Comparison of ENCODE assay signal across 1 cellular context in the genomic region with DNA sequence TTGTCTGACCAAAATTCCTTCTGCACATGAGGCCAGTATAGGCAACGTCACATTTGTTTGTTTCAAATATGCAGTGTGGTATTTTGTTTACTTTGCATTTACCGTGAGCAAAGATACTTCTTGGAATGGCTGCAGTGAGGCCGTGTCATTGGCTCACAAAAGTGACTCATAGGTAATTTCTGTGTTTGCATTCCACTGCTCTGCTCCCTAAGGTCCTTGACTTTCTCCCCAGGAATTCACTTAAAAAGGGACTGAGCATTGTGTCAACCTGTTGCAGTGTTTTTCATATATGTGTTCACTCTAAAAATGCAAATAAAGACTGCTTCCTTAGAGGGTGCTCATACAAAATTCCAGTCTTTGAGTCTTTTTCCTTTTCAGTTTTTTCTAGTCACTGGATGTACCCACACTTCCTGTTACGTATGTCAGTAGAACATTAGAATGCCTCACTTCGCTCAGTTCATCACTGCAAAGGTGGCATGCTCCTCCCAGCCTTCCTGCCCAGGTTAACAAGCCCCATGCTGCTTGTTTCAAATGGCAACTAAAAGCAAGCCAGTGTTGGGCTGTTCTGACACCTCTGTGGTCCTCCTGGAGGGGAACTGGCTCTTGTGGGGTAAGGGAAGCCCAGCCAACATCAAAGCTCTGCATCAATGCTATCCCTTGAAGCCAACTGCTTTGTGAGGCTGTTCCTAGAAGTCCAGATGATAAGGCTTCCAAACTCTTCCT.
TF ChIP-seq lines count a peak whose summit lies in the region.

No MANE protein-coding gene starts in this region.

TF ChIP-seq in HepG2, 621 proteins besides CTCF, POLR2A, EP300 and RAD21 (continued from another document and continues in another):
- TF ChIP-seq, protein P1, sequence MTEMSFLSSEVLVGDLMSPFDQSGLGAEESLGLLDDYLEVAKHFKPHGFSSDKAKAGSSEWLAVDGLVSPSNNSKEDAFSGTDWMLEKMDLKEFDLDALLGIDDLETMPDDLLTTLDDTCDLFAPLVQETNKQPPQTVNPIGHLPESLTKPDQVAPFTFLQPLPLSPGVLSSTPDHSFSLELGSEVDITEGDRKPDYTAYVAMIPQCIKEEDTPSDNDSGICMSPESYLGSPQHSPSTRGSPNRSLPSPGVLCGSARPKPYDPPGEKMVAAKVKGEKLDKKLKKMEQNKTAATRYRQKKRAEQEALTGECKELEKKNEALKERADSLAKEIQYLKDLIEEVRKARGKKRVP (CRISPR knock-in tag; IDR thresholded peaks at IDR 0.05) = peak in 1 of 2 experiments; percentile 46; a peak in 2 of 4 replicates
- TF ChIP-seq ZFYVE20 (CRISPR knock-in tag; IDR thresholded peaks at IDR 0.05; ENCODE audit: borderline replicate concordance, low read depth) (no peak), FOXO1 (CRISPR knock-in tag; IDR thresholded peaks at IDR 0.05) (peak; percentile 79), KDM5A (IDR thresholded peaks at IDR 0.05; ENCODE audit: borderline replicate concordance, low read length) (no peak), ZNF264 (CRISPR knock-in tag; IDR thresholded peaks at IDR 0.05) (0 out of 2 replicates have a peak, but pooled peaks have one; percentile 49), BCL6 (CRISPR knock-in tag; IDR thresholded peaks at IDR 0.05) (peak; percentile 94), ZNF441 (CRISPR knock-in tag; IDR thresholded peaks at IDR 0.05; ENCODE audit: borderline replicate concordance) (no peak; the same call in 1 of the 2 replicates), PITX1 (CRISPR knock-in tag; IDR thresholded peaks at IDR 0.05) (peak; percentile 45; the same call in 1 of the 2 replicates), XRCC5 (optimal IDR thresholded peaks at IDR 0.05; ENCODE audit: low read length) (no peak), IRF2 (CRISPR knock-in tag; IDR thresholded peaks at IDR 0.05) (peak; percentile 80; the same call in 1 of the 2 replicates), ZNF501 (CRISPR knock-in tag; IDR thresholded peaks at IDR 0.05) (peak; percentile 44; the same call in 1 of the 2 replicates), SNAI1 (CRISPR knock-in tag; IDR thresholded peaks at IDR 0.05; ENCODE audit: borderline replicate concordance) (no peak), ZSCAN21 (CRISPR knock-in tag; IDR thresholded peaks at IDR 0.05; ENCODE audit: borderline replicate concordance) (0 out of 2 replicates have a peak, but pooled peaks have one; percentile 49), THAP11 (CRISPR knock-in tag; IDR thresholded peaks at IDR 0.05) (peak; percentile 52; the same call in 1 of the 2 replicates), ZNF44 (CRISPR knock-in tag; IDR thresholded peaks at IDR 0.05) (0 out of 2 replicates have a peak, but pooled peaks have one; percentile 1), ZMAT3 (CRISPR knock-in tag; conservative IDR thresholded peaks at IDR 0.05) (peak; percentile 58; the same call in 1 of the 2 replicates), MEIS2 (CRISPR knock-in tag; IDR thresholded peaks at IDR 0.05) (peak; percentile 61; the same call in 1 of the 2 replicates), ONECUT2 (CRISPR knock-in tag; IDR thresholded peaks at IDR 0.05) (no peak)
- TF ChIP-seq, protein P2, sequence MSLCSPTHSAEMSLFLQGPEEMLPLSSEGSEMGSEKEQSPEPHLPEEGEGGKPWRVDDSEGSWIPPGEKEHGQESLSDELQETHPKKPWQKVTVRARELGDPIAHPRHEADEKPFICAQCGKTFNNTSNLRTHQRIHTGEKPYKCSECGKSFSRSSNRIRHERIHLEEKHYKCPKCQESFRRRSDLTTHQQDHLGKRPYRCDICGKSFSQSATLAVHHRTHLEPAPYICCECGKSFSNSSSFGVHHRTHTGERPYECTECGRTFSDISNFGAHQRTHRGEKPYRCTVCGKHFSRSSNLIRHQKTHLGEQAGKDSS (CRISPR knock-in tag; IDR thresholded peaks at IDR 0.05; ENCODE audit: borderline replicate concordance, low read depth) = no peak
- TF ChIP-seq, protein P3, sequence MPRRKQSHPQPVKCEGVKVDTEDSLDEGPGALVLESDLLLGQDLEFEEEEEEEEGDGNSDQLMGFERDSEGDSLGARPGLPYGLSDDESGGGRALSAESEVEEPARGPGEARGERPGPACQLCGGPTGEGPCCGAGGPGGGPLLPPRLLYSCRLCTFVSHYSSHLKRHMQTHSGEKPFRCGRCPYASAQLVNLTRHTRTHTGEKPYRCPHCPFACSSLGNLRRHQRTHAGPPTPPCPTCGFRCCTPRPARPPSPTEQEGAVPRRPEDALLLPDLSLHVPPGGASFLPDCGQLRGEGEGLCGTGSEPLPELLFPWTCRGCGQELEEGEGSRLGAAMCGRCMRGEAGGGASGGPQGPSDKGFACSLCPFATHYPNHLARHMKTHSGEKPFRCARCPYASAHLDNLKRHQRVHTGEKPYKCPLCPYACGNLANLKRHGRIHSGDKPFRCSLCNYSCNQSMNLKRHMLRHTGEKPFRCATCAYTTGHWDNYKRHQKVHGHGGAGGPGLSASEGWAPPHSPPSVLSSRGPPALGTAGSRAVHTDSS (CRISPR knock-in tag; conservative IDR thresholded peaks at IDR 0.05) = no peak
- TF ChIP-seq, protein P4, sequence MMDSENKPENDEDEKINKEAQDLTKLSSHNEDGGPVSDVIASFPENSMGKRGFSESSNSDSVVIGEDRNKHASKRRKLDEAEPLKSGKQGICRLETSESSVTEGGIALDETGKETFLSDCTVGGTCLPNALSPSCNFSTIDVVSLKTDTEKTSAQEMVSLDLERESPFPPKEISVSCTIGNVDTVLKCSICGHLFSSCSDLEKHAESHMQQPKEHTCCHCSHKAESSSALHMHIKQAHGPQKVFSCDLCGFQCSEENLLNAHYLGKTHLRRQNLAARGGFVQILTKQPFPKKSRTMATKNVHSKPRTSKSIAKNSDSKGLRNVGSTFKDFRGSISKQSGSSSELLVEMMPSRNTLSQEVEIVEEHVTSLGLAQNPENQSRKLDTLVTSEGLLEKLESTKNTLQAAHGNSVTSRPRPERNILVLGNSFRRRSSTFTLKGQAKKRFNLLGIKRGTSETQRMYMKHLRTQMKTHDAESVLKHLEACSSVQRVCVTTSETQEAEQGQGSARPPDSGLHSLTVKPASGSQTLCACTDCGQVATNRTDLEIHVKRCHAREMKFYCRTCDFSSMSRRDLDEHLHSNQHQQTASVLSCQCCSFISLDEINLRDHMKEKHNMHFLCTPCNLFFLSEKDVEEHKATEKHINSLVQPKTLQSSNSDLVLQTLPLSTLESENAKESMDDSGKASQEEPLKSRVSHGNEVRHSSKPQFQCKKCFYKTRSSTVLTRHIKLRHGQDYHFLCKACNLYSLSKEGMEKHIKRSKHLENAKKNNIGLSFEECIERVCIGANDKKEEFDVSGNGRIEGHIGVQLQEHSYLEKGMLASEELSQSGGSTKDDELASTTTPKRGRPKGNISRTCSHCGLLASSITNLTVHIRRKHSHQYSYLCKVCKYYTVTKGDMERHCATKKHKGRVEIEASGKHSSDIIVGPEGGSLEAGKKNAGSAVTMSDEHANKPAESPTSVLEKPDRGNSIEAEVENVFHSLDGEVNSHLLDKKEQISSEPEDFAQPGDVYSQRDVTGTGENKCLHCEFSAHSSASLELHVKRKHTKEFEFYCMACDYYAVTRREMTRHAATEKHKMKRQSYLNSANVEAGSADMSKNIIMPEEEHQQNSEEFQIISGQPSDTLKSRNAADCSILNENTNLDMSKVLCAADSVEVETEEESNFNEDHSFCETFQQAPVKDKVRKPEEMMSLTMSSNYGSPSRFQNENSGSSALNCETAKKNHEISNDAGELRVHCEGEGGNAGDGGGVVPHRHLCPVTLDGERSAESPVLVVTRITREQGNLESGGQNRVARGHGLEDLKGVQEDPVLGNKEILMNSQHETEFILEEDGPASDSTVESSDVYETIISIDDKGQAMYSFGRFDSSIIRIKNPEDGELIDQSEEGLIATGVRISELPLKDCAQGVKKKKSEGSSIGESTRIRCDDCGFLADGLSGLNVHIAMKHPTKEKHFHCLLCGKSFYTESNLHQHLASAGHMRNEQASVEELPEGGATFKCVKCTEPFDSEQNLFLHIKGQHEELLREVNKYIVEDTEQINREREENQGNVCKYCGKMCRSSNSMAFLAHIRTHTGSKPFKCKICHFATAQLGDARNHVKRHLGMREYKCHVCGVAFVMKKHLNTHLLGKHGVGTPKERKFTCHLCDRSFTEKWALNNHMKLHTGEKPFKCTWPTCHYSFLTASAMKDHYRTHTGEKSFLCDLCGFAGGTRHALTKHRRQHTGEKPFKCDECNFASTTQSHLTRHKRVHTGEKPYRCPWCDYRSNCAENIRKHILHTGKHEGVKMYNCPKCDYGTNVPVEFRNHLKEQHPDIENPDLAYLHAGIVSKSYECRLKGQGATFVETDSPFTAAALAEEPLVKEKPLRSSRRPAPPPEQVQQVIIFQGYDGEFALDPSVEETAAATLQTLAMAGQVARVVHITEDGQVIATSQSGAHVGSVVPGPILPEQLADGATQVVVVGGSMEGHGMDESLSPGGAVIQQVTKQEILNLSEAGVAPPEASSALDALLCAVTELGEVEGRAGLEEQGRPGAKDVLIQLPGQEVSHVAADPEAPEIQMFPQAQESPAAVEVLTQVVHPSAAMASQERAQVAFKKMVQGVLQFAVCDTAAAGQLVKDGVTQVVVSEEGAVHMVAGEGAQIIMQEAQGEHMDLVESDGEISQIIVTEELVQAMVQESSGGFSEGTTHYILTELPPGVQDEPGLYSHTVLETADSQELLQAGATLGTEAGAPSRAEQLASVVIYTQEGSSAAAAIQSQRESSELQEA (CRISPR knock-in tag; IDR thresholded peaks at IDR 0.05; ENCODE audit: not compliant biosample characterization) = no peak
- TF ChIP-seq, protein P5, sequence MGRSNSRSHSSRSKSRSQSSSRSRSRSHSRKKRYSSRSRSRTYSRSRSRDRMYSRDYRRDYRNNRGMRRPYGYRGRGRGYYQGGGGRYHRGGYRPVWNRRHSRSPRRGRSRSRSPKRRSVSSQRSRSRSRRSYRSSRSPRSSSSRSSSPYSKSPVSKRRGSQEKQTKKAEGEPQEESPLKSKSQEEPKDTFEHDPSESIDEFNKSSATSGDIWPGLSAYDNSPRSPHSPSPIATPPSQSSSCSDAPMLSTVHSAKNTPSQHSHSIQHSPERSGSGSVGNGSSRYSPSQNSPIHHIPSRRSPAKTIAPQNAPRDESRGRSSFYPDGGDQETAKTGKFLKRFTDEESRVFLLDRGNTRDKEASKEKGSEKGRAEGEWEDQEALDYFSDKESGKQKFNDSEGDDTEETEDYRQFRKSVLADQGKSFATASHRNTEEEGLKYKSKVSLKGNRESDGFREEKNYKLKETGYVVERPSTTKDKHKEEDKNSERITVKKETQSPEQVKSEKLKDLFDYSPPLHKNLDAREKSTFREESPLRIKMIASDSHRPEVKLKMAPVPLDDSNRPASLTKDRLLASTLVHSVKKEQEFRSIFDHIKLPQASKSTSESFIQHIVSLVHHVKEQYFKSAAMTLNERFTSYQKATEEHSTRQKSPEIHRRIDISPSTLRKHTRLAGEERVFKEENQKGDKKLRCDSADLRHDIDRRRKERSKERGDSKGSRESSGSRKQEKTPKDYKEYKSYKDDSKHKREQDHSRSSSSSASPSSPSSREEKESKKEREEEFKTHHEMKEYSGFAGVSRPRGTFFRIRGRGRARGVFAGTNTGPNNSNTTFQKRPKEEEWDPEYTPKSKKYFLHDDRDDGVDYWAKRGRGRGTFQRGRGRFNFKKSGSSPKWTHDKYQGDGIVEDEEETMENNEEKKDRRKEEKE (IDR thresholded peaks at IDR 0.05) = no peak
- TF ChIP-seq, protein P6, sequence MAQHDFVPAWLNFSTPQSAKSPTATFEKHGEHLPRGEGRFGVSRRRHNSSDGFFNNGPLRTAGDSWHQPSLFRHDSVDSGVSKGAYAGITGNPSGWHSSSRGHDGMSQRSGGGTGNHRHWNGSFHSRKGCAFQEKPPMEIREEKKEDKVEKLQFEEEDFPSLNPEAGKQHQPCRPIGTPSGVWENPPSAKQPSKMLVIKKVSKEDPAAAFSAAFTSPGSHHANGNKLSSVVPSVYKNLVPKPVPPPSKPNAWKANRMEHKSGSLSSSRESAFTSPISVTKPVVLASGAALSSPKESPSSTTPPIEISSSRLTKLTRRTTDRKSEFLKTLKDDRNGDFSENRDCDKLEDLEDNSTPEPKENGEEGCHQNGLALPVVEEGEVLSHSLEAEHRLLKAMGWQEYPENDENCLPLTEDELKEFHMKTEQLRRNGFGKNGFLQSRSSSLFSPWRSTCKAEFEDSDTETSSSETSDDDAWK (CRISPR knock-in tag; IDR thresholded peaks at IDR 0.05) = no peak
- TF ChIP-seq, protein P7, sequence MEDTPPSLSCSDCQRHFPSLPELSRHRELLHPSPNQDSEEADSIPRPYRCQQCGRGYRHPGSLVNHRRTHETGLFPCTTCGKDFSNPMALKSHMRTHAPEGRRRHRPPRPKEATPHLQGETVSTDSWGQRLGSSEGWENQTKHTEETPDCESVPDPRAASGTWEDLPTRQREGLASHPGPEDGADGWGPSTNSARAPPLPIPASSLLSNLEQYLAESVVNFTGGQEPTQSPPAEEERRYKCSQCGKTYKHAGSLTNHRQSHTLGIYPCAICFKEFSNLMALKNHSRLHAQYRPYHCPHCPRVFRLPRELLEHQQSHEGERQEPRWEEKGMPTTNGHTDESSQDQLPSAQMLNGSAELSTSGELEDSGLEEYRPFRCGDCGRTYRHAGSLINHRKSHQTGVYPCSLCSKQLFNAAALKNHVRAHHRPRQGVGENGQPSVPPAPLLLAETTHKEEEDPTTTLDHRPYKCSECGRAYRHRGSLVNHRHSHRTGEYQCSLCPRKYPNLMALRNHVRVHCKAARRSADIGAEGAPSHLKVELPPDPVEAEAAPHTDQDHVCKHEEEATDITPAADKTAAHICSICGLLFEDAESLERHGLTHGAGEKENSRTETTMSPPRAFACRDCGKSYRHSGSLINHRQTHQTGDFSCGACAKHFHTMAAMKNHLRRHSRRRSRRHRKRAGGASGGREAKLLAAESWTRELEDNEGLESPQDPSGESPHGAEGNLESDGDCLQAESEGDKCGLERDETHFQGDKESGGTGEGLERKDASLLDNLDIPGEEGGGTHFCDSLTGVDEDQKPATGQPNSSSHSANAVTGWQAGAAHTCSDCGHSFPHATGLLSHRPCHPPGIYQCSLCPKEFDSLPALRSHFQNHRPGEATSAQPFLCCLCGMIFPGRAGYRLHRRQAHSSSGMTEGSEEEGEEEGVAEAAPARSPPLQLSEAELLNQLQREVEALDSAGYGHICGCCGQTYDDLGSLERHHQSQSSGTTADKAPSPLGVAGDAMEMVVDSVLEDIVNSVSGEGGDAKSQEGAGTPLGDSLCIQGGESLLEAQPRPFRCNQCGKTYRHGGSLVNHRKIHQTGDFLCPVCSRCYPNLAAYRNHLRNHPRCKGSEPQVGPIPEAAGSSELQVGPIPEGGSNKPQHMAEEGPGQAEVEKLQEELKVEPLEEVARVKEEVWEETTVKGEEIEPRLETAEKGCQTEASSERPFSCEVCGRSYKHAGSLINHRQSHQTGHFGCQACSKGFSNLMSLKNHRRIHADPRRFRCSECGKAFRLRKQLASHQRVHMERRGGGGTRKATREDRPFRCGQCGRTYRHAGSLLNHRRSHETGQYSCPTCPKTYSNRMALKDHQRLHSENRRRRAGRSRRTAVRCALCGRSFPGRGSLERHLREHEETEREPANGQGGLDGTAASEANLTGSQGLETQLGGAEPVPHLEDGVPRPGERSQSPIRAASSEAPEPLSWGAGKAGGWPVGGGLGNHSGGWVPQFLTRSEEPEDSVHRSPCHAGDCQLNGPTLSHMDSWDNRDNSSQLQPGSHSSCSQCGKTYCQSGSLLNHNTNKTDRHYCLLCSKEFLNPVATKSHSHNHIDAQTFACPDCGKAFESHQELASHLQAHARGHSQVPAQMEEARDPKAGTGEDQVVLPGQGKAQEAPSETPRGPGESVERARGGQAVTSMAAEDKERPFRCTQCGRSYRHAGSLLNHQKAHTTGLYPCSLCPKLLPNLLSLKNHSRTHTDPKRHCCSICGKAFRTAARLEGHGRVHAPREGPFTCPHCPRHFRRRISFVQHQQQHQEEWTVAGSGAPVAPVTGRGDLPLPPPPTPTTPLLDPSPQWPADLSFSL (CRISPR knock-in tag; IDR thresholded peaks at IDR 0.05) = no peak; the same call in 1 of the 2 replicates
